ENCODE assay signal across 8 cellular contexts in genomic region chr3:17258823-17259436, GRCh38.
A peak's percentile ranks its signal among the peaks of the same experiment; 100 is the strongest.
DNase-seq lines count a peak whose midpoint lies in the region; ATAC-seq, FAIRE-seq and TF ChIP-seq lines count a peak whose summit lies in the region.

No MANE protein-coding gene starts in this region.

- no peak overlapping the region for H2AFZ ChIP-seq in astrocyte (ENCODE audit: low read depth, low read length)

- H3K9me3 ChIP-seq in heart left ventricle (no peaks in the 10 kb centered on the region), astrocyte (ENCODE audit: insufficient read depth, low read depth, low read length) (no peaks in the 10 kb centered on the region)

- H3K4me3 Mint-ChIP-seq in astrocyte (ENCODE audit: unreplicated experiment), result no peak overlapping the region

- H3K4me1 Mint-ChIP-seq in astrocyte (ENCODE audit: low read depth, unreplicated experiment), result no peaks in the 10 kb centered on the region

- DNase-seq in heart left ventricle (no peak), cardiac septum (ENCODE audit: low spot score) (no peak), LoVo (ENCODE audit: low spot score) (peak; percentile 50), astrocyte (ENCODE audit: low read depth) (peak; percentile 8), urothelium cell line (ENCODE audit: low spot score) (peak; percentile 32), NCI-H128 (lab: John Stamatoyannopoulos, UW; ENCODE audit: unreplicated experiment) (no peak), COLO668 (lab: John Stamatoyannopoulos, UW; ENCODE audit: unreplicated experiment) (no peak)

- H3K36me3 Mint-ChIP-seq in astrocyte (ENCODE audit: low read depth, unreplicated experiment), result no peaks in the 10 kb centered on the region

- no peaks in the 10 kb centered on the region for H3K27me3 ChIP-seq in heart left ventricle
- H3K27me3 ChIP-seq in astrocyte (ENCODE audit: insufficient read depth, low read length), result no peaks in the 10 kb centered on the region

- FAIRE-seq in astrocyte (lab: Jason Lieb, UNC), result peak; percentile 23
- FAIRE-seq in islet of Langerhans (lab: Jason Lieb, UNC), result peak; percentile 99
- FAIRE-seq in urothelium cell line (lab: Jason Lieb, UNC), result no peak

- TF ChIP-seq POLR2A in heart left ventricle (IDR thresholded peaks at IDR 0.05), result no peak

- H3K27ac Mint-ChIP-seq in astrocyte (ENCODE audit: unreplicated experiment), result no peak overlapping the region

- 39 to 42% (median 40%) methylated on average over 3 of the region's 3 CpGs for WGBS in heart left ventricle, 4 donors

- H3K4me2 ChIP-seq in astrocyte (ENCODE audit: low read length), result no peak overlapping the region

- ATAC-seq in heart left ventricle, result no peak

- no peaks in the 10 kb centered on the region for H3K36me3 ChIP-seq in heart left ventricle
- H3K36me3 ChIP-seq in astrocyte (ENCODE audit: insufficient read depth, low read length), result no peaks in the 10 kb centered on the region

- no peak overlapping the region for H3K27ac ChIP-seq in heart left ventricle
- no peak overlapping the region for H3K27ac ChIP-seq in astrocyte (ENCODE audit: low read depth, low read length)

- H3K4me1 ChIP-seq in heart left ventricle (no peaks in the 10 kb centered on the region), astrocyte (ENCODE audit: insufficient read depth, low read length) (no peaks in the 10 kb centered on the region)

- no peak overlapping the region for H3K9ac ChIP-seq in astrocyte (ENCODE audit: low read length)

- no peaks in the 10 kb centered on the region for H3K9me3 Mint-ChIP-seq in astrocyte (ENCODE audit: unreplicated experiment)

- peak; percentile 63 to 91 (median 79) for TF ChIP-seq CTCF in heart left ventricle (IDR thresholded peaks at IDR 0.05)
- TF ChIP-seq CTCF in astrocyte (IDR thresholded peaks at IDR 0.05; ENCODE audit: insufficient read depth, low read depth, low read length), result peak; percentile 74

- H3K79me2 ChIP-seq in astrocyte (ENCODE audit: insufficient read depth, low read length), result no peaks in the 10 kb centered on the region

- H4K20me1 ChIP-seq in astrocyte (ENCODE audit: insufficient read depth, low read length), result no peaks in the 10 kb centered on the region

- no peaks in the 10 kb centered on the region for H3K27me3 Mint-ChIP-seq in astrocyte (ENCODE audit: low read depth, unreplicated experiment)

- H3K4me3 ChIP-seq in heart left ventricle (no peak overlapping the region), astrocyte (ENCODE audit: insufficient read depth, low read depth, low read length) (no peak overlapping the region)

- intact Hi-C loops in heart left ventricle (cut with DNase I) (loop anchor here in 7 of 10 donors (2.0 to 10.0 kb wide), 5 partner anchors 153 to 583 kb away; no protein-coding TSS in a partner anchor), cardiac septum (cut with DNase I) (loop anchor here (1.0 to 10.0 kb wide), 2 partner anchors 154 to 586 kb away; no protein-coding TSS in a partner anchor)

Comparison
In these comparisons a context has a peak if more than half of its experiments do, and no peak if none do; other contexts are left out.
1. DNase-seq: peak in LoVo (single experiment), astrocyte (single experiment) and urothelium cell line (single experiment); none in heart left ventricle (0 of 5), cardiac septum (single experiment), NCI-H128 (single experiment) and COLO668 (single experiment).